In genomic region chr14:33636715-33637114, GRCh38 we compare ENCODE assay signal across 15 cellular contexts.
DNase-seq lines count a peak whose midpoint lies in the region; ATAC-seq lines count a peak whose summit lies in the region.
"Had no signal": no experiment of that assay in that cellular context is flagged by ENCODE, and none has a peak within 500 bp of the region (broad histone marks: within the 10 kb centered on the region; RNA-seq: fewer than 3 reads in every experiment).

No MANE protein-coding gene starts in this region.

- H3K23ac ChIP-seq in mesenchymal stem cell (ENCODE audit: low read length in 2 of 2), result no peak overlapping the region

- H2BK15ac ChIP-seq in mesenchymal stem cell (ENCODE audit: low read depth, poor library complexity, severe bottlenecking), result no peak overlapping the region

- ATAC-seq in stimulated activated naive CD8-positive, alpha-beta T cell treated with anti-CD3 and anti-CD28 coated beads, Interleukin-15, Interleukin-2, amounts not matched to agents 100 U/mL and 50 U/mL, for 24 hours, result no peak
- ATAC-seq: A549 had no signal

- no peak overlapping the region for H3K27ac ChIP-seq in mesenchymal stem cell (ENCODE audit: low read length, poor library complexity, severe bottlenecking)
- H3K27ac ChIP-seq: 22Rv1, A549, BLaER1, GM23248 had no signal

- H3K4me1 ChIP-seq in endocrine pancreas (ENCODE audit: control insufficient read depth, insufficient read depth, low read length), result peaks cover 8% of the 10 kb centered on the region
- peaks cover 5% of the 10 kb centered on the region for H3K4me1 ChIP-seq in mesenchymal stem cell (ENCODE audit: control insufficient read depth, insufficient read depth, low read depth, low read length)
- H3K4me1 ChIP-seq: A549, BLaER1 had no signal

- H3K14ac ChIP-seq in mesenchymal stem cell (ENCODE audit: low read length in 2 of 2), result no peak overlapping the region

- H4K91ac ChIP-seq in mesenchymal stem cell (ENCODE audit: low read length), result no peak overlapping the region

- no peak overlapping the region for H2BK120ac ChIP-seq in mesenchymal stem cell (ENCODE audit: low read depth, low read length)

- H2BK5ac ChIP-seq in mesenchymal stem cell (ENCODE audit: low read depth, low read length, poor library complexity, severe bottlenecking), result no peak overlapping the region

- H3K18ac ChIP-seq in mesenchymal stem cell (ENCODE audit: low read depth in 1 of 2, low read length in 2 of 2), result no peak overlapping the region

- 85% methylated on average over 2 of the region's 4 CpGs for WGBS in mesenchymal stem cell

- no peaks in the 10 kb centered on the region for H3K27me3 ChIP-seq in endocrine pancreas (ENCODE audit: control insufficient read depth, insufficient read depth, low read length)
- H3K27me3 ChIP-seq in mesenchymal stem cell (ENCODE audit: control insufficient read depth in 1 of 2, insufficient read depth in 1 of 2, low read length in 2 of 2), result no peaks in the 10 kb centered on the region
- H3K27me3 ChIP-seq: BLaER1 had no signal

- H2BK12ac ChIP-seq in mesenchymal stem cell (ENCODE audit: low read length in 2 of 2), result no peak overlapping the region

- H2AFZ ChIP-seq in mesenchymal stem cell (ENCODE audit: low read depth, low read length), result no peak overlapping the region
- H2AFZ ChIP-seq: GM23248 had no signal

- H3K36me3 ChIP-seq in endocrine pancreas (ENCODE audit: control insufficient read depth, insufficient read depth, low read length) (no peaks in the 10 kb centered on the region), mesenchymal stem cell (ENCODE audit: control insufficient read depth in 1 of 2, insufficient read depth in 2 of 2, low read depth in 1 of 2, low read length in 2 of 2) (no peaks in the 10 kb centered on the region)
- H3K36me3 ChIP-seq: BLaER1 had no signal

- H3K9ac ChIP-seq in endocrine pancreas (ENCODE audit: control insufficient read depth, insufficient read depth, low read length), result no peak overlapping the region
- H3K9ac ChIP-seq in mesenchymal stem cell (ENCODE audit: low read length), result no peak overlapping the region
- H3K9ac ChIP-seq: BLaER1, GM23248 had no signal

- H3K4me3 ChIP-seq in endocrine pancreas (ENCODE audit: control insufficient read depth, insufficient read depth, low read length), result peak overlapping the region; percentile 37
- no peak overlapping the region for H3K4me3 ChIP-seq in mesenchymal stem cell (ENCODE audit: insufficient read depth in 1 of 2, low read depth in 1 of 2, low read length in 2 of 2)
- H3K4me3 ChIP-seq: A549, BLaER1, GM23248 had no signal

- H4K8ac ChIP-seq in mesenchymal stem cell (ENCODE audit: low read length), result no peak overlapping the region

- H3K4ac ChIP-seq in mesenchymal stem cell (ENCODE audit: low read depth in 1 of 2, low read length in 2 of 2), result no peak overlapping the region

- DNase-seq in NCI-H2227 (lab: John Stamatoyannopoulos, UW; ENCODE audit: unreplicated experiment) (peak; percentile 18), NCI-H2227 treated with DMSO at 0.1 percent for 48 hours (lab: John Stamatoyannopoulos, UW) (no peak), mesenchymal stem cell (no peak), renal cortical epithelial cell (ENCODE audit: low read depth) (peak; percentile 49), NCI-H345 treated with DMSO at 0.1 percent for 48 hours (lab: John Stamatoyannopoulos, UW; ENCODE audit: unreplicated experiment) (no peak), germinal center (ENCODE audit: low spot score) (no peak)
- no peak for DNase-seq in stimulated activated naive CD8-positive, alpha-beta T cell treated with anti-CD3 and anti-CD28 coated beads, Interleukin-15, Interleukin-2, amounts not matched to agents 100 U/mL and 50 U/mL, for 24 hours
- DNase-seq: Calu3; CD4-positive, alpha-beta memory T cell; GM23248; HCEC 1CT had no signal

- H3K9me3 ChIP-seq in endocrine pancreas (ENCODE audit: control insufficient read depth, low read length), result no peaks in the 10 kb centered on the region
- H3K9me3 ChIP-seq in mesenchymal stem cell (ENCODE audit: control insufficient read depth, low read length), result no peaks in the 10 kb centered on the region
- H3K9me3 ChIP-seq: A549, BLaER1 had no signal

- no peaks in the 10 kb centered on the region for H3K79me1 ChIP-seq in mesenchymal stem cell (replicated peaks; ENCODE audit: low read length, poor library complexity, severe bottlenecking)

- H3K4me2 ChIP-seq in mesenchymal stem cell (ENCODE audit: low read length, poor library complexity, severe bottlenecking), result peak overlapping the region; percentile 1
- H3K4me2 ChIP-seq: A549, BLaER1 had no signal

- no peak overlapping the region for H2AK5ac ChIP-seq in mesenchymal stem cell (ENCODE audit: low read length, severe bottlenecking)

Comparison
In these comparisons a context has a peak if more than half of its experiments do, and no peak if none do; other contexts are left out.
1. DNase-seq: peak in NCI-H2227 (single experiment) and renal cortical epithelial cell (single experiment); none in NCI-H2227 treated with DMSO at 0.1 percent for 48 hours (single experiment), mesenchymal stem cell (single experiment), stimulated activated naive CD8-positive, alpha-beta T cell treated with anti-CD3 and anti-CD28 coated beads, Interleukin-15, Interleukin-2, amounts not matched to agents 100 U/mL and 50 U/mL, for 24 hours (single experiment), NCI-H345 treated with DMSO at 0.1 percent for 48 hours (single experiment) and germinal center (single experiment).